Comparison of ENCODE assay signal across 9 cellular contexts in the genomic region with DNA sequence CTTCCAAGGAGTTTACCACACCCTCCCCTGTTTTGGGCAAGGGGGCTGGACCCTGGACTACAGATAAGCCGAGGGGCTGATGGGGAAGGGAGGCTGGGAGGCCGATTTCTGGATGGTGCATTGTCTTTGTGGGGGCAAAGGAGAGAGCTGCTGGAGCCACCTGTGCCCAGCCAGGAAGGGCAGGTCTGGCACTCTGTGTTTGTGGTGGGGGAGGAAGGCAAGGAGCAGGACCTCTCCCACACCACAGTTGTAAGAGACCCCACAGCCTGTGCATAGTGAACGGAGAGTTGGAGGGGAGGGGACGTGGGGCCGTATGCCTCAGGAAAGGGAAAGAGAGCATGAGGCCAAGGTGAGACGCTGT. TPM values are rescaled to one million over a fixed set of nuclear protein-coding genes. Genes with fewer than 3 reads are reported as not detected.
DNase-seq lines count a peak whose midpoint lies in the region; ATAC-seq and TF ChIP-seq lines count a peak whose summit lies in the region.
"Had no signal": no experiment of that assay in that cellular context is flagged by ENCODE, and none has a peak within 500 bp of the region (broad histone marks: within the 10 kb centered on the region; RNA-seq: fewer than 3 reads in every experiment).

No MANE protein-coding gene starts in this region.

- H3K4me1 ChIP-seq in left lung, result peaks cover 39 to 49% of the 10 kb centered on the region in 2 donors
- peaks cover 15 to 48% (median 48%) of the 10 kb centered on the region in 5 donors for H3K4me1 ChIP-seq in subcutaneous abdominal adipose tissue (ENCODE audit: control insufficient read depth in 5 of 5, insufficient read depth in 5 of 5, low read length in 5 of 5)

- peak overlapping the region in 3 of 5 donors; percentile 19 to 69 (median 25) for H3K9ac ChIP-seq in subcutaneous abdominal adipose tissue (ENCODE audit: low read length in 5 of 5)

- H3K4me3 ChIP-seq in left lung (peak overlapping the region in 1 of 2 donors; percentile 62), subcutaneous abdominal adipose tissue (ENCODE audit: low read depth in 1 of 5, low read length in 5 of 5) (peak overlapping the region in 4 of 5 donors; percentile 53 to 73 (median 69))

- peaks cover 26% of the 10 kb centered on the region for H3K4me1 Mint-ChIP-seq in activated CD4-positive, alpha-beta T cell treated with anti-CD3 and anti-CD28 coated beads, Interleukin-2, amount 10 ng/mL, durations not matched to agents 24 days and 14 days
- H3K4me1 Mint-ChIP-seq in activated T-helper 17 cell treated with anti-CD3 and anti-CD28 coated beads, Interleukin-2, amount 50 U/mL, for 72 hours, result peaks cover 22% of the 10 kb centered on the region

- H3K9me3 ChIP-seq in left lung (no peaks in the 10 kb centered on the region), subcutaneous abdominal adipose tissue (ENCODE audit: control insufficient read depth in 5 of 5, low read length in 5 of 5) (no peaks in the 10 kb centered on the region)

- H3K27me3 ChIP-seq in left lung (no peaks in the 10 kb centered on the region), subcutaneous abdominal adipose tissue (ENCODE audit: control insufficient read depth in 5 of 5, insufficient read depth in 4 of 5, low read length in 5 of 5) (no peaks in the 10 kb centered on the region)

- DNase-seq in activated CD4-positive, alpha-beta T cell treated with anti-CD3 and anti-CD28 coated beads, Interleukin-2, amount 10 ng/mL, durations not matched to agents 24 days and 14 days, result no peak
- DNase-seq in activated CD4-positive, alpha-beta T cell treated with anti-CD3 and anti-CD28 coated beads, Interleukin-2, amount 50 U/mL, for 48 hours, result no peak
- DNase-seq in left lung (no peak), D341Med (ENCODE audit: low spot score) (no peak)
- DNase-seq: SHP77 had no signal

- H3K27ac ChIP-seq in left lung (peak overlapping the region; percentile 26 to 77), subcutaneous abdominal adipose tissue (ENCODE audit: low read depth, low read length) (peak overlapping the region; percentile 37)

- H3K4me3 Mint-ChIP-seq in activated CD4-positive, alpha-beta T cell treated with anti-CD3 and anti-CD28 coated beads, Interleukin-2, amount 10 ng/mL, durations not matched to agents 24 days and 14 days, result peak overlapping the region; percentile 95
- H3K4me3 Mint-ChIP-seq in activated T-helper 17 cell treated with anti-CD3 and anti-CD28 coated beads, Interleukin-2, amount 50 U/mL, for 72 hours, result peak overlapping the region; percentile 96

- H3K9me3 Mint-ChIP-seq in activated CD4-positive, alpha-beta T cell treated with anti-CD3 and anti-CD28 coated beads, Interleukin-2, amount 10 ng/mL, durations not matched to agents 24 days and 14 days, result no peaks in the 10 kb centered on the region
- H3K9me3 Mint-ChIP-seq in activated T-helper 17 cell treated with anti-CD3 and anti-CD28 coated beads, Interleukin-2, amount 50 U/mL, for 72 hours, result no peaks in the 10 kb centered on the region

- no peak for ATAC-seq in activated T-helper 17 cell treated with anti-CD3 and anti-CD28 coated beads, Interleukin-2, amount 50 U/mL, for 72 hours (replicated peaks)
- no peak for ATAC-seq in left lung
- no peak for ATAC-seq in HG03280 (IDR thresholded peaks at IDR 0.05; ENCODE audit: unreplicated experiment)
- no peak for ATAC-seq in GM19463 (IDR thresholded peaks at IDR 0.05; ENCODE audit: unreplicated experiment)

- no peak for TF ChIP-seq CTCF in left lung (IDR thresholded peaks at IDR 0.05)

- H3K36me3 ChIP-seq in left lung (peaks cover 0 to 43% of the 10 kb centered on the region in 2 donors), subcutaneous abdominal adipose tissue (ENCODE audit: control insufficient read depth in 5 of 5, insufficient read depth in 5 of 5, low read length in 5 of 5) (peaks cover 0 to 43% (median 41%) of the 10 kb centered on the region in 5 donors)

- H3K27me3 Mint-ChIP-seq in activated CD4-positive, alpha-beta T cell treated with anti-CD3 and anti-CD28 coated beads, Interleukin-2, amount 10 ng/mL, durations not matched to agents 24 days and 14 days, result no peaks in the 10 kb centered on the region
- no peaks in the 10 kb centered on the region for H3K27me3 Mint-ChIP-seq in activated T-helper 17 cell treated with anti-CD3 and anti-CD28 coated beads, Interleukin-2, amount 50 U/mL, for 72 hours

- peak overlapping the region; percentile 80 for H3K27ac Mint-ChIP-seq in activated CD4-positive, alpha-beta T cell treated with anti-CD3 and anti-CD28 coated beads, Interleukin-2, amount 10 ng/mL, durations not matched to agents 24 days and 14 days
- H3K27ac Mint-ChIP-seq in activated T-helper 17 cell treated with anti-CD3 and anti-CD28 coated beads, Interleukin-2, amount 50 U/mL, for 72 hours, result peak overlapping the region; percentile 70

- intact Hi-C loops in activated CD4-positive, alpha-beta T cell treated with anti-CD3 and anti-CD28 coated beads, Interleukin-2, amount 10 ng/mL, durations not matched to agents 24 days and 14 days (cut with micrococcal nuclease), result loop anchor here (2.0 kb wide), 1 partner anchor 39 kb away; a partner anchor contains a TSS
- intact Hi-C loops in left lung (cut with DNase I), result loop anchor here in 1 of 2 donors (5.0 kb wide), 1 partner anchor 34 kb away; no protein-coding TSS in a partner anchor

- H3K36me3 Mint-ChIP-seq in activated CD4-positive, alpha-beta T cell treated with anti-CD3 and anti-CD28 coated beads, Interleukin-2, amount 10 ng/mL, durations not matched to agents 24 days and 14 days (ENCODE audit: low read depth), result peaks cover 18% of the 10 kb centered on the region
- peaks cover 56% of the 10 kb centered on the region for H3K36me3 Mint-ChIP-seq in activated T-helper 17 cell treated with anti-CD3 and anti-CD28 coated beads, Interleukin-2, amount 50 U/mL, for 72 hours (ENCODE audit: low read depth)

RNA-seq across cellular contexts. Expression of a gene that starts 16.0 kb away (rescaled TPM):
- total RNA-seq in activated CD4-positive, alpha-beta T cell treated with anti-CD3 and anti-CD28 coated beads, Interleukin-2, amount 10 ng/mL, durations not matched to agents 24 days and 14 days, result 1.3 and 1.6 TPM in 2 replicates
- total RNA-seq in activated T-helper 17 cell treated with anti-CD3 and anti-CD28 coated beads, Interleukin-2, amount 50 U/mL, for 72 hours, result 1 to 10 TPM; 1.3 to 1.4 TPM
- total RNA-seq in left lung, result 1 to 10 TPM; 1.1 TPM

RNA-seq across cellular contexts. Expression of a gene that starts 16.5 kb away (rescaled TPM):
- total RNA-seq in activated CD4-positive, alpha-beta T cell treated with anti-CD3 and anti-CD28 coated beads, Interleukin-2, amount 10 ng/mL, durations not matched to agents 24 days and 14 days, result 49.1 and 50.4 TPM in 2 replicates
- 10 to 100 TPM; 42.0 to 60.2 TPM for total RNA-seq in activated T-helper 17 cell treated with anti-CD3 and anti-CD28 coated beads, Interleukin-2, amount 50 U/mL, for 72 hours
- 10 to 100 TPM; 25.0 to 25.7 TPM for total RNA-seq in left lung

RNA-seq across cellular contexts. Expression of a gene that starts 16.9 kb away (rescaled TPM):
- total RNA-seq in activated CD4-positive, alpha-beta T cell treated with anti-CD3 and anti-CD28 coated beads, Interleukin-2, amount 10 ng/mL, durations not matched to agents 24 days and 14 days, result 61.2 and 65.6 TPM in 2 replicates
- total RNA-seq in activated T-helper 17 cell treated with anti-CD3 and anti-CD28 coated beads, Interleukin-2, amount 50 U/mL, for 72 hours, result 100 to 1,000 TPM in 1 of 2 donors, 10 to 100 TPM in 1; 85.4 to 165 TPM
- 10 to 100 TPM; 59.8 to 76.1 TPM for total RNA-seq in left lung

RNA-seq across cellular contexts. Expression of a gene that starts 27.1 kb away (rescaled TPM):
- 0.78 and 0.82 TPM in 2 replicates for total RNA-seq in activated CD4-positive, alpha-beta T cell treated with anti-CD3 and anti-CD28 coated beads, Interleukin-2, amount 10 ng/mL, durations not matched to agents 24 days and 14 days
- 1 to 10 TPM in 1 of 2 donors, under 1 TPM in 1; 0.50 to 1.6 TPM for total RNA-seq in activated T-helper 17 cell treated with anti-CD3 and anti-CD28 coated beads, Interleukin-2, amount 50 U/mL, for 72 hours
- total RNA-seq in left lung, result under 1 TPM; 0.21 to 0.32 TPM

RNA-seq across cellular contexts. Expression of a gene that starts 31.0 kb away (rescaled TPM):
- 71.6 and 82.3 TPM in 2 replicates for total RNA-seq in activated CD4-positive, alpha-beta T cell treated with anti-CD3 and anti-CD28 coated beads, Interleukin-2, amount 10 ng/mL, durations not matched to agents 24 days and 14 days
- 10 to 100 TPM; 44.8 to 49.7 TPM for total RNA-seq in activated T-helper 17 cell treated with anti-CD3 and anti-CD28 coated beads, Interleukin-2, amount 50 U/mL, for 72 hours
- total RNA-seq in left lung, result 10 to 100 TPM; 47.0 to 55.0 TPM
